18 cellular contexts compared by ENCODE assay signal in genomic region chr3:10601131-10601856, GRCh38.
DNase-seq lines count a peak whose midpoint lies in the region; ATAC-seq and TF ChIP-seq lines count a peak whose summit lies in the region.
"Had no signal": no experiment of that assay in that cellular context is flagged by ENCODE, and none has a peak within 500 bp of the region (broad histone marks: within the 10 kb centered on the region; RNA-seq: fewer than 3 reads in every experiment).

No MANE protein-coding gene starts in this region.

- 47 to 72% (median 52%) methylated on average over 4 to 6 of the region's 6 CpGs for WGBS in adrenal gland, 4 donors

- H3K4me1 ChIP-seq in adrenal gland (replicated peaks in 1 of 2) = peaks cover 5% of the 10 kb centered on the region in 2 donors
- H3K4me1 ChIP-seq: ascending aorta, Caco-2, sigmoid colon, suprapubic skin had no signal

- H3K9me3 ChIP-seq in adrenal gland (replicated peaks in 1 of 3) = no peaks in the 10 kb centered on the region
- H3K9me3 ChIP-seq: ascending aorta, Caco-2, esophagus muscularis mucosa, sigmoid colon, suprapubic skin had no signal

- TF ChIP-seq CTCF in adrenal gland (IDR thresholded peaks at IDR 0.05) = no peak

- H3K27ac ChIP-seq in adrenal gland = peak overlapping the region in 1 of 5 donors; percentile 9
- H3K27ac ChIP-seq: ascending aorta, esophagus muscularis mucosa, sigmoid colon, suprapubic skin had no signal

- H3K27me3 ChIP-seq in adrenal gland = no peaks in the 10 kb centered on the region
- H3K27me3 ChIP-seq: ascending aorta had no signal

- TF ChIP-seq POLR2A in adrenal gland (IDR thresholded peaks at IDR 0.05) = no peak

- intact Hi-C loops in adrenal gland (cut with DNase I) (no loop called here), left ventricle myocardium superior (cut with micrococcal nuclease) (no loop called here), posterior vena cava (cut with DNase I) (no loop called here)

- no peaks in the 10 kb centered on the region for H3K36me3 ChIP-seq in adrenal gland (replicated peaks in 1 of 2)
- H3K36me3 ChIP-seq: ascending aorta, esophagus muscularis mucosa, sigmoid colon, suprapubic skin had no signal

- DNase-seq in GOT3 (lab: John Stamatoyannopoulos, UW) = peak; percentile 17
- DNase-seq in adrenal gland = peak; percentile 53 to 83 (median 72)
- DNase-seq in left ventricle myocardium superior = peak; percentile 34
- DNase-seq in posterior vena cava (ENCODE audit: low spot score) = peak; percentile 64
- DNase-seq in activated CD8-positive, alpha-beta memory T cell treated with anti-CD3 and anti-CD28 coated beads, Interleukin-2, amount 50 U/mL, for 4 hours = no peak
- no peak for DNase-seq in NCI-H1092 (lab: John Stamatoyannopoulos, UW)
- DNase-seq: Caco-2; glutamatergic neuron; NCI-H2081; nephron progenitor cell; SIG-M5; sigmoid colon; stimulated activated CD4-positive, alpha-beta T cell treated with anti-CD3 and anti-CD28 coated beads, Interleukin-4, amount 100 ng/mL, for 1 hour had no signal

- H3K4me3 ChIP-seq in adrenal gland = no peak overlapping the region
- H3K4me3 ChIP-seq: ascending aorta, esophagus muscularis mucosa, sigmoid colon, suprapubic skin had no signal

- ATAC-seq in left ventricle myocardium superior (peak; percentile 91), HG03097 (IDR thresholded peaks at IDR 0.05; ENCODE audit: low FRiP score, unreplicated experiment) (no peak), HG03354 (IDR thresholded peaks at IDR 0.05; ENCODE audit: poor library complexity, severe bottlenecking, unreplicated experiment) (no peak)

Comparison
In these comparisons a context has a peak if more than half of its experiments do, and no peak if none do; other contexts are left out.
1. DNase-seq: peak in GOT3 (single experiment), adrenal gland (7 of 7), left ventricle myocardium superior (single experiment) and posterior vena cava (single experiment); none in activated CD8-positive, alpha-beta memory T cell treated with anti-CD3 and anti-CD28 coated beads, Interleukin-2, amount 50 U/mL, for 4 hours (single experiment) and NCI-H1092 (single experiment).